ENCODE assay signal across 1 cellular context in the genomic region with DNA sequence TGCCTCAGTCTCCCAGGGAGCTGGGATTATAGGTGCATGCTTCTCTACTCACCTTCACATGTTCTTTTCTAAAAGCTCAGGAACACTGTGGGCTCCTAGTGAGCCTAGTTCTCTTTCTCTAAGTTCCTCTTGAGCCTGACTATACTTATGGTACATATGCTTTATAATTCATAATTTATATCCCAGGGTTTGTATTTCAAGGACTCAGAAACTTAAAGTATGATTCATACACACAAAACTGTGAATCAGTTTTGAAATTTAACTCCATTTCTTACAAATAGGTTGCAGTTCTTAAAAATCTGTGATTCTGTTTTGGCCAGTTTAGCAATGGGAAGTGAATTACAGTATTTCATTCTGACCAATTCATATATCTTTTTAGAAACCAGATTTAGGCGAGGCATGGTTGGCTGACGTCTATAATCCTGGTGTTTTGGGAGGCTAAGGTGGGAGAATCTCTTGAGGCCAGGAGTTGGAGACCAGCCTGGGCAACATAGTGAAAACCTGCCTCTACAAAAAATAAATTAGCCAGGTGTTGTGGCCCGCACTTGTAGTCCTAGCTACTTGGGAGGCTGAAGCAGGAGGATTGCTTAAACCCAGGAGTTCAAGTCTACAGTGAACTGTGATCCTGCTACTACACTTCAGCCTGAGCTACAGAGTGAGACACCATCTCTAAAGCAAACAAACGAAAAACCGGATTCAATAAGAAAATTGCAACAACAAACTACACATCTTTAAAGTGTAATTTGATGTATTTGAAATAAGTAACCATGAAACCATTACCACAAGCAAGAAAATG.
TF ChIP-seq lines count a peak whose summit lies in the region.

No MANE protein-coding gene starts in this region.

TF ChIP-seq in SK-N-SH treated with all-trans-retinoic acid at 6 μM for 48 hours, 23 proteins besides CTCF, POLR2A, EP300 and RAD21:
- TF ChIP-seq TCF4 (CRISPR knock-in tag; IDR thresholded peaks at IDR 0.05; ENCODE audit: borderline replicate concordance) (no peak), ZNF70 (CRISPR knock-in tag; IDR thresholded peaks at IDR 0.05) (no peak), POU6F1 (CRISPR knock-in tag; IDR thresholded peaks at IDR 0.05; ENCODE audit: borderline replicate concordance, low read depth) (no peak), RARB (CRISPR knock-in tag; IDR thresholded peaks at IDR 0.05) (no peak), ARNTL (CRISPR knock-in tag; IDR thresholded peaks at IDR 0.05; ENCODE audit: borderline replicate concordance, low read depth) (no peak), CREB5 (CRISPR knock-in tag; IDR thresholded peaks at IDR 0.05; ENCODE audit: low read depth) (no peak), ZNF565 (CRISPR knock-in tag; conservative IDR thresholded peaks at IDR 0.05; ENCODE audit: low read depth) (no peak), BACH2 (CRISPR knock-in tag; IDR thresholded peaks at IDR 0.05; ENCODE audit: borderline replicate concordance) (no peak), ZC3H10 (CRISPR knock-in tag; IDR thresholded peaks at IDR 0.05) (no peak), ZNF8 (CRISPR knock-in tag; IDR thresholded peaks at IDR 0.05) (no peak), ESRRG (CRISPR knock-in tag; IDR thresholded peaks at IDR 0.05) (no peak), ISL1 (CRISPR knock-in tag; IDR thresholded peaks at IDR 0.05) (no peak), SNAI2 (CRISPR knock-in tag; IDR thresholded peaks at IDR 0.05) (no peak), PPARA (CRISPR knock-in tag; IDR thresholded peaks at IDR 0.05; ENCODE audit: borderline replicate concordance) (no peak), TOX (CRISPR knock-in tag; IDR thresholded peaks at IDR 0.05; ENCODE audit: borderline replicate concordance) (no peak), CSRNP3 (CRISPR knock-in tag; IDR thresholded peaks at IDR 0.05) (no peak)
